ENCODE assay signal across 1 cellular context in the genomic region with DNA sequence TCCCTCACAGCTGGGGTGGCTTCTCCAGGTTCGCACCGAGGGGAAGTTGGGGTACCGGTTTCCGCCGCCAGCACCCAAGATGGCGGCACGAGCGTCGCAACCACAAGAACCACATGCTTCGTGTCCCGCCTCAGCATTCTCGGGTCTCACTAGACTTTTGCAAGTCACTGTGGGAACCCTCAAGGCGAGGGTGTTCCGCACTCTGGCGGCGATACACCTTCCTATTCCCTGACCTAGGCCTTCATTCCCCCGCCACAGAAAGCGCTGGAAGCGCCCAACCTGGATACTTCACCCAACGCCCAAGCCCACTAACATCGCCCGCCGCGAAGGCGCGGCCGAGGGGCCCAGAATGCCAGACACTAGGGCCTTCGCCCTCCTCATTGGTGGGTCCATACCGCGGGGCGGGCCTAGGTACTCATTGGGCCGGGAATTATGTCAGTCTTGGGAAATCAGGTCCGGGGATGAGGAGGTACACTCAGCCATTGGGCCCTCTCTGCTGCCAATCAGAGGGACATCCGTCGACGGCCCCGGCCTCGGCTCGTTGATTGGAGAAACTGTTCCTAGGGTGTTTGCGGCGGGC.
TF ChIP-seq lines count a peak whose summit lies in the region.

No MANE protein-coding gene starts in this region.

TF ChIP-seq in HepG2, 621 proteins besides CTCF, POLR2A, EP300 and RAD21 (continued from another document and continues in another):
- TF ChIP-seq, protein P1, sequence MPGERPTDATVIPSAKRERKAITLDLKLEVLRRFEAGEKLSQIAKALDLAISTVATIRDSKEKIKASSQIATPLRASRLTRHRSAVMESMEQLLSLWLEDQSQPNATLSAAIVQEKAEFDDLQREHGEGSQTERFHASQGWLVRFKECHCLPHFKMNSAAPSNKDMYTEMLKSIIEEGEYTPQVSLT (CRISPR knock-in tag; IDR thresholded peaks at IDR 0.05; ENCODE audit: borderline replicate concordance, low read depth) = 0 out of 2 replicates have a peak, but pooled peaks have one; percentile 81
- TF ChIP-seq, protein P2, sequence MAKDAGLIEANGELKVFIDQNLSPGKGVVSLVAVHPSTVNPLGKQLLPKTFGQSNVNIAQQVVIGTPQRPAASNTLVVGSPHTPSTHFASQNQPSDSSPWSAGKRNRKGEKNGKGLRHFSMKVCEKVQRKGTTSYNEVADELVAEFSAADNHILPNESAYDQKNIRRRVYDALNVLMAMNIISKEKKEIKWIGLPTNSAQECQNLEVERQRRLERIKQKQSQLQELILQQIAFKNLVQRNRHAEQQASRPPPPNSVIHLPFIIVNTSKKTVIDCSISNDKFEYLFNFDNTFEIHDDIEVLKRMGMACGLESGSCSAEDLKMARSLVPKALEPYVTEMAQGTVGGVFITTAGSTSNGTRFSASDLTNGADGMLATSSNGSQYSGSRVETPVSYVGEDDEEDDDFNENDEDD (CRISPR knock-in tag; IDR thresholded peaks at IDR 0.05; ENCODE audit: borderline replicate concordance) = no peak
- TF ChIP-seq ZNF260 (CRISPR knock-in tag; IDR thresholded peaks at IDR 0.05; ENCODE audit: borderline replicate concordance, low read depth) (no peak), TOPORS (CRISPR knock-in tag; IDR thresholded peaks at IDR 0.05) (peak; percentile 41; the same call in 1 of the 2 replicates), MED8 (CRISPR knock-in tag; IDR thresholded peaks at IDR 0.05; ENCODE audit: insufficient replicate concordance) (no peak), TEAD3 (CRISPR knock-in tag; optimal IDR thresholded peaks at IDR 0.05; ENCODE audit: borderline replicate concordance) (peak; percentile 73), HOXA7 (CRISPR knock-in tag; IDR thresholded peaks at IDR 0.05) (no peak), ZNF281 (CRISPR knock-in tag; IDR thresholded peaks at IDR 0.05; ENCODE audit: borderline replicate concordance) (no peak; the same call in 1 of the 2 replicates), DZIP1 (CRISPR knock-in tag; IDR thresholded peaks at IDR 0.05) (peak; percentile 23), SKI (IDR thresholded peaks at IDR 0.05; ENCODE audit: partially characterized antibody) (no peak), TMF1 (CRISPR knock-in tag; IDR thresholded peaks at IDR 0.05; ENCODE audit: low read depth) (0 out of 2 replicates have a peak, but pooled peaks have one; percentile 84), FOXJ3 (CRISPR knock-in tag; IDR thresholded peaks at IDR 0.05; ENCODE audit: borderline replicate concordance) (no peak), JDP2 (CRISPR knock-in tag; IDR thresholded peaks at IDR 0.05; ENCODE audit: borderline replicate concordance) (no peak), HDAC2 (CRISPR knock-in tag; IDR thresholded peaks at IDR 0.05) (no peak; the same call in 1 of the 2 replicates), ZNF24 (IDR thresholded peaks at IDR 0.05) (no peak), ZNF513 (CRISPR knock-in tag; conservative IDR thresholded peaks at IDR 0.05) (no peak), ZNF44 (CRISPR knock-in tag; IDR thresholded peaks at IDR 0.05) (peak; percentile 47; the same call in 1 of the 2 replicates), CERS6 (CRISPR knock-in tag; IDR thresholded peaks at IDR 0.05) (no peak), ZNF660 (CRISPR knock-in tag; IDR thresholded peaks at IDR 0.05; ENCODE audit: borderline replicate concordance, low read depth) (peak; percentile 91; the same call in 1 of the 2 replicates), DPF2 (CRISPR knock-in tag; IDR thresholded peaks at IDR 0.05; ENCODE audit: borderline replicate concordance, low read depth) (0 out of 2 replicates have a peak, but pooled peaks have one; percentile 31), ZNF747 (CRISPR knock-in tag; IDR thresholded peaks at IDR 0.05; ENCODE audit: borderline replicate concordance) (no peak; the same call in 1 of the 2 replicates), ATM (IDR thresholded peaks at IDR 0.05; ENCODE audit: borderline replicate concordance) (no peak), SMARCC2 (IDR thresholded peaks at IDR 0.05) (no peak), ZNF138 (CRISPR knock-in tag; IDR thresholded peaks at IDR 0.05; ENCODE audit: low read depth) (no peak), ZNF124 (CRISPR knock-in tag; IDR thresholded peaks at IDR 0.05) (no peak; the same call in 1 of the 2 replicates), ZNF282 (IDR thresholded peaks at IDR 0.05; ENCODE audit: partially characterized antibody) (no peak), GMEB1 (CRISPR knock-in tag; IDR thresholded peaks at IDR 0.05; ENCODE audit: borderline replicate concordance) (peak; percentile 66), ZNF775 (CRISPR knock-in tag; IDR thresholded peaks at IDR 0.05; ENCODE audit: borderline replicate concordance) (peak; percentile 94)
- TF ChIP-seq, protein P3, sequence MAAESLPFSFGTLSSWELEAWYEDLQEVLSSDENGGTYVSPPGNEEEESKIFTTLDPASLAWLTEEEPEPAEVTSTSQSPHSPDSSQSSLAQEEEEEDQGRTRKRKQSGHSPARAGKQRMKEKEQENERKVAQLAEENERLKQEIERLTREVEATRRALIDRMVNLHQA (CRISPR knock-in tag; IDR thresholded peaks at IDR 0.05) = no peak
- TF ChIP-seq, protein P4, sequence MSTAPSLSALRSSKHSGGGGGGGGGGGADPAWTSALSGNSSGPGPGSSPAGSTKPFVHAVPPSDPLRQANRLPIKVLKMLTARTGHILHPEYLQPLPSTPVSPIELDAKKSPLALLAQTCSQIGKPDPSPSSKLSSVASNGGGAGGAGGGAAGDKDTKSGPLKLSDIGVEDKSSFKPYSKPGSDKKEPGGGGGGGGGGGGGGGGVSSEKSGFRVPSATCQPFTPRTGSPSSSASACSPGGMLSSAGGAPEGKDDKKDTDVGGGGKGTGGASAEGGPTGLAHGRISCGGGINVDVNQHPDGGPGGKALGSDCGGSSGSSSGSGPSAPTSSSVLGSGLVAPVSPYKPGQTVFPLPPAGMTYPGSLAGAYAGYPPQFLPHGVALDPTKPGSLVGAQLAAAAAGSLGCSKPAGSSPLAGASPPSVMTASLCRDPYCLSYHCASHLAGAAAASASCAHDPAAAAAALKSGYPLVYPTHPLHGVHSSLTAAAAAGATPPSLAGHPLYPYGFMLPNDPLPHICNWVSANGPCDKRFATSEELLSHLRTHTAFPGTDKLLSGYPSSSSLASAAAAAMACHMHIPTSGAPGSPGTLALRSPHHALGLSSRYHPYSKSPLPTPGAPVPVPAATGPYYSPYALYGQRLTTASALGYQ (CRISPR knock-in tag; IDR thresholded peaks at IDR 0.05) = 0 out of 2 replicates have a peak, but pooled peaks have one; percentile 36
- TF ChIP-seq, protein P5, sequence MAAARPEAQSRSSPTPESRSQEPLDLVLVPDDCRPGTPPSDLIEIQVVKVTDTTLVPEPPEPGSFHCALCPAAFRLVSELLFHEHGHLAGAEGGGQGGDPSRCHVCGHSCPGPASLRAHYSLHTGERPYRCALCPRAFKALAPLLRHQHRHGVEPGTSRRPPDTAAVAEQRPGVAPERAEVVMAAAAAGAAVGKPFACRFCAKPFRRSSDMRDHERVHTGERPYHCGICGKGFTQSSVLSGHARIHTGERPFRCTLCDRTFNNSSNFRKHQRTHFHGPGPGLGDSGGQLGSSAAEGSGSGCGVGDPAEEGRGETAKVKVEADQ (CRISPR knock-in tag; IDR thresholded peaks at IDR 0.05; ENCODE audit: borderline replicate concordance) = no peak
- TF ChIP-seq, protein P6, sequence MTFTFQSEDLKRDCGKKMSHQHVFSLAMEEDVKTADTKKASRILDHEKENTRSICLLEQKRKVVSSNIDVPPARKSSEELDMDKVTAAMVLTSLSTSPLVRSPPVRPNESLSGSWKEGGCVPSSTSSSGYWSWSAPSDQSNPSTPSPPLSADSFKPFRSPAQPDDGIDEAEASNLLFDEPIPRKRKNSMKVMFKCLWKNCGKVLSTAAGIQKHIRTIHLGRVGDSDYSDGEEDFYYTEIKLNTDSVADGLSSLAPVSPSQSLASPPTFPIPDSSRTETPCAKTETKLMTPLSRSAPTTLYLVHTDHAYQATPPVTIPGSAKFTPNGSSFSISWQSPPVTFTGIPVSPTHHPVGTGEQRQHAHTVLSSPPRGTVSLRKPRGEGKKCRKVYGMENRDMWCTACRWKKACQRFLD (CRISPR knock-in tag; IDR thresholded peaks at IDR 0.05; ENCODE audit: borderline replicate concordance) = peak; percentile 94
- TF ChIP-seq, protein P7, sequence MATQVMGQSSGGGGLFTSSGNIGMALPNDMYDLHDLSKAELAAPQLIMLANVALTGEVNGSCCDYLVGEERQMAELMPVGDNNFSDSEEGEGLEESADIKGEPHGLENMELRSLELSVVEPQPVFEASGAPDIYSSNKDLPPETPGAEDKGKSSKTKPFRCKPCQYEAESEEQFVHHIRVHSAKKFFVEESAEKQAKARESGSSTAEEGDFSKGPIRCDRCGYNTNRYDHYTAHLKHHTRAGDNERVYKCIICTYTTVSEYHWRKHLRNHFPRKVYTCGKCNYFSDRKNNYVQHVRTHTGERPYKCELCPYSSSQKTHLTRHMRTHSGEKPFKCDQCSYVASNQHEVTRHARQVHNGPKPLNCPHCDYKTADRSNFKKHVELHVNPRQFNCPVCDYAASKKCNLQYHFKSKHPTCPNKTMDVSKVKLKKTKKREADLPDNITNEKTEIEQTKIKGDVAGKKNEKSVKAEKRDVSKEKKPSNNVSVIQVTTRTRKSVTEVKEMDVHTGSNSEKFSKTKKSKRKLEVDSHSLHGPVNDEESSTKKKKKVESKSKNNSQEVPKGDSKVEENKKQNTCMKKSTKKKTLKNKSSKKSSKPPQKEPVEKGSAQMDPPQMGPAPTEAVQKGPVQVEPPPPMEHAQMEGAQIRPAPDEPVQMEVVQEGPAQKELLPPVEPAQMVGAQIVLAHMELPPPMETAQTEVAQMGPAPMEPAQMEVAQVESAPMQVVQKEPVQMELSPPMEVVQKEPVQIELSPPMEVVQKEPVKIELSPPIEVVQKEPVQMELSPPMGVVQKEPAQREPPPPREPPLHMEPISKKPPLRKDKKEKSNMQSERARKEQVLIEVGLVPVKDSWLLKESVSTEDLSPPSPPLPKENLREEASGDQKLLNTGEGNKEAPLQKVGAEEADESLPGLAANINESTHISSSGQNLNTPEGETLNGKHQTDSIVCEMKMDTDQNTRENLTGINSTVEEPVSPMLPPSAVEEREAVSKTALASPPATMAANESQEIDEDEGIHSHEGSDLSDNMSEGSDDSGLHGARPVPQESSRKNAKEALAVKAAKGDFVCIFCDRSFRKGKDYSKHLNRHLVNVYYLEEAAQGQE (IDR thresholded peaks at IDR 0.05; ENCODE audit: borderline replicate concordance in 1 of 2, low read depth in 1 of 2, low read length in 2 of 2) = peak in 1 of 2 experiments; percentile 30; a peak in 1 of 4 replicates
